ENCODE assay signal across 15 cellular contexts in genomic region chr20:54535045-54535444, GRCh38.
"Had no signal": no experiment of that assay in that cellular context is flagged by ENCODE, and none has a peak within 500 bp of the region (broad histone marks: within the 10 kb centered on the region; RNA-seq: fewer than 3 reads in every experiment).

No MANE protein-coding gene starts in this region.

- H3K4me3 Mint-ChIP-seq: naive B cell; T-helper 2 cell treated with Interferon-gamma antibody and Interleukin-4, amounts not matched to agents 5 μg/mL and 100 μg/mL, for 36 hours had no signal

- DNase-seq: activated CD4-positive, alpha-beta T cell treated with anti-CD3 and anti-CD28 coated beads, Interleukin-2, amount 50 U/mL, for 4 hours; activated naive CD4-positive, alpha-beta T cell treated with anti-CD3 and anti-CD28 coated beads, Interleukin-2, amount 50 U/mL, for 16 hours; activated T-cell treated with anti-CD3 and anti-CD28 coated beads, Interleukin-2, amount 50 U/mL, for 1 hour; amygdala; left colon; midbrain; naive B cell; posterior cingulate gyrus; small intestine; thyroid gland had no signal

- ATAC-seq: activated CD4-positive, CD25-positive, alpha-beta regulatory T cell treated with anti-CD3 and anti-CD28 coated beads, Interleukin-2, amount 50 U/mL, for 24 hours; left colon had no signal

- H3K36me3 ChIP-seq: breast epithelium, esophagus muscularis mucosa, thyroid gland had no signal

- H3K27me3 ChIP-seq: breast epithelium, esophagus muscularis mucosa, thyroid gland had no signal

- H3K36me3 Mint-ChIP-seq: naive B cell had no signal

- H3K27ac ChIP-seq: breast epithelium, esophagus muscularis mucosa, thyroid gland had no signal

- H3K4me3 ChIP-seq: breast epithelium, esophagus muscularis mucosa, lung, thyroid gland had no signal

- H3K9me3 ChIP-seq: thyroid gland had no signal

- H3K27ac Mint-ChIP-seq: naive B cell; T-helper 2 cell treated with Interferon-gamma antibody and Interleukin-4, amounts not matched to agents 5 μg/mL and 100 μg/mL, for 36 hours had no signal

- H3K4me1 Mint-ChIP-seq: naive B cell had no signal

- H3K4me1 ChIP-seq: breast epithelium, esophagus muscularis mucosa, thyroid gland had no signal
